15 cellular contexts compared by ENCODE assay signal in the genomic region with DNA sequence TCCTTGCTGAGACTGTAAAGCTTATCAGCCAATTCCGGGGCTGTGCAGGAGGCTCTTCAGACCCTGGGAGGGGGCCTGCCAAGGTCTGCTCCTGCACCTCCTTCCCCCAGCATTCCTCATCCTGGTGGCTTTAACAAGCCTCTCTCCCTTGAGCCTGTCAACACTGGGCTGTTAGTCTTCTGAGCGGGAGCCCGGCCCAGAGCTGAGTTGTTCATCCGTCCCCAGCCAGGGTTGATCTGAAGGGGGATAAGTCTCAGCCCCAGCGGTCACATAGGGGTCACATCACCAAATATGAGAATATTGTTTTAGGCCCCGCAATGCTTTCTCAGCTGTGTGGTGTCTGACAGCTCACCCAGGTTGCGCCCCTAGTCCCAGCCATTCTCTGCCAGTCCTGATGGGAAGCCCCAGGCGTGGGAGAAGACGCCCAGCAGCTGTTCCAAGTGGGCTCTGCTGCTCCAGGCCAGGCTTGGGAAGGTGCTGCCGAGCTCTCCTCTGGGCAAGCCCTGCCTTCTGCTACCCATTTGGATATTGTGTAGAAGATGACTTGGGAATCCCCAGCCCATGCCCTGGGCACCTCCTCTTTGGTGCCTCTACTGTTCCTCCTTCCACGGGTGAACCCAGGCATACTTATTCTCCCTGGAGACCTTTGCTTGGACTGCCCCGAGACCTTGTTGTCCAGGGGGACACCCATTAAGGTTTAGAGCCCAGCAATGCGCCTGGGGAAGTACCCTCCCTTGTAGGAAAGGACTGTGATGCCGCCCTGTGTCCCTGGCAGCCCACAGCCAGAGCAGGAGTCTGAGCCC. TPM values are rescaled to one million over a fixed set of nuclear protein-coding genes. Genes with fewer than 3 reads are reported as not detected.
DNase-seq lines count a peak whose midpoint lies in the region; ATAC-seq, FAIRE-seq and TF ChIP-seq lines count a peak whose summit lies in the region.
"Had no signal": no experiment of that assay in that cellular context is flagged by ENCODE, and none has a peak within 500 bp of the region (broad histone marks: within the 10 kb centered on the region; RNA-seq: fewer than 3 reads in every experiment).

No MANE protein-coding gene starts in this region.

- H2AFZ ChIP-seq in K562 (ENCODE audit: low read depth, low read length), result no peak overlapping the region

- POLR2A ChIA-PET in K562 (lab: Yijun Ruan, JAX), result interaction anchor here (1.0 to 1.5 kb wide), 2 partner anchors 9 to 24 kb away, joined by 4 read pairs; a partner anchor contains a TSS
- POLR2A ChIA-PET in CD4-positive, alpha-beta T cell (lab: Charles Lee), result no interaction called here

- no peaks in the 10 kb centered on the region for H3K27me3 Mint-ChIP-seq in CD4-positive, alpha-beta T cell
- H3K27me3 Mint-ChIP-seq: activated CD4-positive, alpha-beta T cell treated with anti-CD3 and anti-CD28 coated beads, Interleukin-2, amount 10 ng/mL, durations not matched to agents 24 days and 14 days; activated naive CD8-positive, alpha-beta T cell treated with anti-CD3 and anti-CD28 coated beads, Interleukin-2, amount 10 ng/mL, durations not matched to agents 7 days and 5 days; naive thymus-derived CD4-positive, alpha-beta T cell had no signal

- H3K79me2 ChIP-seq in K562 (ENCODE audit: control insufficient read depth, insufficient read depth, low read length), result no peaks in the 10 kb centered on the region

- no peaks in the 10 kb centered on the region for H3K9me1 ChIP-seq in K562 (ENCODE audit: control insufficient read depth, insufficient read depth, low read length)

- H3K4me3 ChIP-seq in BLaER1 (no peak overlapping the region), K562 (no peak overlapping the region), right cardiac atrium (ENCODE audit: low read length) (no peak overlapping the region), sigmoid colon (no peak overlapping the region)

- no peak for TF ChIP-seq CTCF in K562 (IDR thresholded peaks at IDR 0.05 in 2 of 3, conservative IDR thresholded peaks at IDR 0.05 in 1 of 3; ENCODE audit: insufficient read depth in 2 of 3, low read depth in 1 of 3, low read length in 3 of 3)
- no peak for TF ChIP-seq CTCF in sigmoid colon (IDR thresholded peaks at IDR 0.05)
- TF ChIP-seq CTCF in CD4-positive, alpha-beta T cell (IDR thresholded peaks at IDR 0.05), result no peak

- CTCF ChIA-PET in K562 (lab: Yijun Ruan, JAX; ENCODE audit: low intra/inter-chr PET ratio), result no interaction called here
- CTCF ChIA-PET in CD4-positive, alpha-beta T cell (lab: Charles Lee), result interaction anchor here (0.8 kb wide), 1 partner anchor 24 kb away, joined by 4 read pairs; a partner anchor contains a TSS

- no peaks in the 10 kb centered on the region for H3K27me3 ChIP-seq in BLaER1
- H3K27me3 ChIP-seq in K562 (ENCODE audit: control insufficient read depth in 2 of 2, insufficient read depth in 2 of 2, low read length in 2 of 2), result no peaks in the 10 kb centered on the region
- no peaks in the 10 kb centered on the region for H3K27me3 ChIP-seq in right cardiac atrium (ENCODE audit: control insufficient read depth, insufficient read depth)
- no peaks in the 10 kb centered on the region for H3K27me3 ChIP-seq in sigmoid colon
- H3K27me3 ChIP-seq in CD4-positive, alpha-beta T cell (ENCODE audit: control insufficient read depth, insufficient read depth, low read length), result no peaks in the 10 kb centered on the region

- peaks cover 43% of the 10 kb centered on the region for H3K36me3 Mint-ChIP-seq in CD4-positive, alpha-beta T cell (ENCODE audit: low read depth)

- H3K27ac ChIP-seq in BLaER1 (peak overlapping the region; percentile 15; the same call in 1 of the 2 replicates), K562 (ENCODE audit: extremely low read depth, low read depth, low read length) (no peak overlapping the region), right cardiac atrium (ENCODE audit: low read length) (peak overlapping the region; percentile 94), sigmoid colon (peak overlapping the region; percentile 25 to 77 (median 74))
- no peak overlapping the region for H3K27ac ChIP-seq in CD4-positive, alpha-beta T cell (ENCODE audit: low read depth, low read length)

- TF ChIP-seq EP300 in K562 (IDR thresholded peaks at IDR 0.05; ENCODE audit: low read length), result no peak
- TF ChIP-seq EP300 in sigmoid colon (IDR thresholded peaks at IDR 0.05), result no peak

- no peaks in the 10 kb centered on the region for H3K9me3 Mint-ChIP-seq in CD4-positive, alpha-beta T cell
- H3K9me3 Mint-ChIP-seq: activated CD4-positive, alpha-beta T cell treated with anti-CD3 and anti-CD28 coated beads, Interleukin-2, amount 10 ng/mL, durations not matched to agents 24 days and 14 days; activated naive CD8-positive, alpha-beta T cell treated with anti-CD3 and anti-CD28 coated beads, Interleukin-2, amount 10 ng/mL, durations not matched to agents 7 days and 5 days had no signal

- no TSS peak for BruUV-seq in K562 (replicated peaks; lab: Mats Ljungman, UMichigan)

- H3K9ac ChIP-seq in BLaER1 (peak overlapping the region; percentile 30; the same call in 1 of the 2 replicates), K562 (ENCODE audit: insufficient read depth in 1 of 2, low read depth in 2 of 2, low read length in 2 of 2) (peak overlapping the region in 1 of 2 experiments; percentile 78; a peak in 2 of 4 replicates)

- H3K9me3 ChIP-seq in BLaER1 (peaks cover 14% of the 10 kb centered on the region; the same call in 1 of the 2 replicates), K562 (replicated peaks; ENCODE audit: control insufficient read depth, insufficient read depth, low read depth, low read length) (no peaks in the 10 kb centered on the region), right cardiac atrium (ENCODE audit: control insufficient read depth, low read length) (no peaks in the 10 kb centered on the region), sigmoid colon (no peaks in the 10 kb centered on the region)
- H3K9me3 ChIP-seq in CD4-positive, alpha-beta T cell (ENCODE audit: control insufficient read depth, low read length), result no peaks in the 10 kb centered on the region

- peaks cover 10% of the 10 kb centered on the region for H3K4me1 Mint-ChIP-seq in CD4-positive, alpha-beta T cell (ENCODE audit: low read depth)

- no peak overlapping the region for H3K27ac Mint-ChIP-seq in CD4-positive, alpha-beta T cell
- H3K27ac Mint-ChIP-seq: activated CD4-positive, alpha-beta T cell treated with anti-CD3 and anti-CD28 coated beads, Interleukin-2, amount 10 ng/mL, durations not matched to agents 24 days and 14 days; activated naive CD8-positive, alpha-beta T cell treated with anti-CD3 and anti-CD28 coated beads, Interleukin-2, amount 10 ng/mL, durations not matched to agents 7 days and 5 days had no signal

- peak; percentile 45; the same call in 2 of the 3 replicates for ATAC-seq in K562
- ATAC-seq in right cardiac atrium, result peak; percentile 56
- ATAC-seq in CD4-positive, alpha-beta T cell (ENCODE audit: poor library complexity), result no peak
- ATAC-seq: naive thymus-derived CD4-positive, alpha-beta T cell; SK-N-SH treated with all-trans-retinoic acid at 6 μM for 48 hours had no signal

- TF ChIP-seq RAD21 in K562 (CRISPR knock-in tag; conservative IDR thresholded peaks at IDR 0.05 in 1 of 2, IDR thresholded peaks at IDR 0.05 in 1 of 2), result no peak

- H3K4me1 ChIP-seq in BLaER1 (peaks cover 72% of the 10 kb centered on the region), K562 (replicated peaks in 1 of 2; ENCODE audit: control insufficient read depth in 2 of 2, insufficient read depth in 2 of 2, low read length in 2 of 2) (peaks cover 2 to 26% of the 10 kb centered on the region in 2 experiments; a peak in 3 of 5 replicates), right cardiac atrium (ENCODE audit: control insufficient read depth, insufficient read depth, low read length) (peaks cover 45% of the 10 kb centered on the region), sigmoid colon (peaks cover 0 to 76% (median 67%) of the 10 kb centered on the region in 4 donors)

- TF ChIP-seq POLR2A in K562 (conservative IDR thresholded peaks at IDR 0.05) (no peak), sigmoid colon (IDR thresholded peaks at IDR 0.05) (no peak)

- H3K4me3 Mint-ChIP-seq in CD4-positive, alpha-beta T cell, result no peak overlapping the region
- H3K4me3 Mint-ChIP-seq: activated CD4-positive, alpha-beta T cell treated with anti-CD3 and anti-CD28 coated beads, Interleukin-2, amount 10 ng/mL, durations not matched to agents 24 days and 14 days; activated naive CD8-positive, alpha-beta T cell treated with anti-CD3 and anti-CD28 coated beads, Interleukin-2, amount 10 ng/mL, durations not matched to agents 7 days and 5 days; naive thymus-derived CD4-positive, alpha-beta T cell had no signal

- DNase-seq in K562 (ENCODE audit: extremely low read depth in 1 of 4, low spot score in 3 of 4) (no peak), right cardiac atrium (peak; percentile 60 to 89 (median 85)), sigmoid colon (peak; percentile 64), Kasumi-1 (lab: John Stamatoyannopoulos, UW) (no peak), NCI-H510A (lab: John Stamatoyannopoulos, UW) (no peak), DMS 273 treated with DMSO at 0.1 percent for 48 hours (lab: John Stamatoyannopoulos, UW) (no peak)
- no peak for DNase-seq in CD4-positive, alpha-beta T cell
- DNase-seq: activated CD4-positive, alpha-beta T cell treated with anti-CD3 and anti-CD28 coated beads, Interleukin-2, amount 10 ng/mL, durations not matched to agents 24 days and 14 days; activated naive CD8-positive, alpha-beta T cell treated with anti-CD3 and anti-CD28 coated beads, Interleukin-2, amount 10 ng/mL, durations not matched to agents 7 days and 5 days; effector CD8-positive, alpha-beta T cell; naive thymus-derived CD4-positive, alpha-beta T cell; NCI-H1105; NCI-H748 treated with DMSO at 0.1 percent for 48 hours had no signal

- in situ Hi-C loops in K562 (cut with MboI), result loop anchor here (25.0 kb wide), 1 partner anchor 784 kb away; a partner anchor contains a TSS

- no peaks in the 10 kb centered on the region for H4K20me1 ChIP-seq in BLaER1
- no peaks in the 10 kb centered on the region for H4K20me1 ChIP-seq in K562 (replicated peaks; ENCODE audit: control insufficient read depth, insufficient read depth, low read length)

- H3K4me2 ChIP-seq in BLaER1 (peak overlapping the region; percentile 68), K562 (ENCODE audit: insufficient read depth, low read length) (no peak overlapping the region)

- H3K36me3 ChIP-seq in BLaER1 (peaks cover 54% of the 10 kb centered on the region), K562 (ENCODE audit: control insufficient read depth, insufficient read depth, low read length) (peaks cover 4% of the 10 kb centered on the region; the same call in 1 of the 3 replicates), sigmoid colon (peaks cover 0 to 28% (median 10%) of the 10 kb centered on the region in 4 donors)

- intact Hi-C loops in K562 (cut with micrococcal nuclease), result no loop called here
- intact Hi-C loops in right cardiac atrium (cut with DNase I), result no loop called here
- intact Hi-C loops in sigmoid colon (cut with DNase I), result no loop called here
- intact Hi-C loops in CD4-positive, alpha-beta T cell (cut with DNase I, micrococcal nuclease), result no loop called here

- WGBS in K562 (ENCODE audit: insufficient coverage, low coverage, missing lambda C conversion rate), result 58% methylated on average over 12 of the region's 14 CpGs
- WGBS in right cardiac atrium, result 46% methylated on average over 14 of the region's 14 CpGs
- WGBS in sigmoid colon, 2 donors, result 68 to 76% methylated on average over 14 of the region's 14 CpGs

- FAIRE-seq in K562 (lab: Jason Lieb, UNC), result no peak

RNA-seq across cellular contexts. Expression of a gene that starts 23.5 kb away (rescaled TPM):
- 16.6 and 38.8 TPM in 2 replicates for total RNA-seq in K562 (2011; cell fraction: chromatin; rRNA removed; ENCODE audit: low replicate concordance)
- 21.6 and 25.2 TPM in 2 replicates for total RNA-seq in K562 (2011; cell fraction: nucleolus; rRNA removed)
- total RNA-seq in K562 (2011; cell fraction: nucleoplasm; rRNA removed), result 17.2 and 24.7 TPM in 2 replicates
- total RNA-seq in K562 (2014; rRNA removed) (13.4 and 14.1 TPM in 2 replicates), K562 (2014; rRNA removed; fragmentation: Illumina TruSeq; extraction: Trizol) (7.3 and 7.5 TPM in 2 replicates), K562 (2015; rRNA removed; fragmentation: Illumina TruSeq; extraction: Trizol) (8.9 and 9.7 TPM in 2 replicates), K562 (2021) (26.0 and 27.2 TPM in 2 replicates), right cardiac atrium (100 to 1,000 TPM; 104 to 120 (median 109) TPM), sigmoid colon (10 to 100 TPM; 58.9 to 88.6 (median 67.1) TPM)
- polyA plus RNA-seq in K562 (2011; rRNA removed) (9.1 and 11.2 TPM in 2 replicates), K562 (2014; fragmentation: Illumina TruSeq; extraction: Trizol) (11.3 and 21.4 TPM in 2 replicates), K562 (2014; fragmentation: Nextera tagmentation; extraction: Ambion mirVana) (1 to 10 TPM; 1.7 to 3.2 TPM), K562 (2014; rRNA removed) (12.6 and 20.4 TPM in 2 replicates), right cardiac atrium (71.4 TPM), sigmoid colon (10 to 100 TPM; 25.0 to 53.0 (median 46.8) TPM)
- 6.0 and 15.5 TPM in 2 replicates for polyA plus RNA-seq in K562 (2011; cell fraction: cytosol; rRNA removed)
- 13.8 and 26.7 TPM in 2 replicates for polyA plus RNA-seq in K562 (2011; cell fraction: nucleus; rRNA removed)
- polyA plus RNA-seq in K562 (2012), result 23.8 and 28.1 TPM in 2 replicates
- polyA minus RNA-seq in K562 (2011; rRNA and poly(A)+ RNA removed), result 5.7 and 5.9 TPM in 2 replicates
- polyA minus RNA-seq in K562 (2011; cell fraction: cytosol; rRNA and poly(A)+ RNA removed), result 9.7 and 9.8 TPM in 2 replicates
- polyA minus RNA-seq in K562 (2011; cell fraction: nucleus; rRNA and poly(A)+ RNA removed), result 9.2 and 11.4 TPM in 2 replicates
- total RNA-seq in CD4-positive, alpha-beta T cell, result 10 to 100 TPM; 80.9 to 81.6 TPM

Comparison
In these comparisons a context has a peak if more than half of its experiments do, and no peak if none do; other contexts are left out.
1. H3K27ac ChIP-seq: peak in BLaER1 (single experiment), right cardiac atrium (single experiment) and sigmoid colon (4 of 4); none in K562 (single experiment) and CD4-positive, alpha-beta T cell (single experiment).
2. DNase-seq: peak in right cardiac atrium (3 of 3) and sigmoid colon (single experiment); none in K562 (0 of 4), CD4-positive, alpha-beta T cell (0 of 10), Kasumi-1 (0 of 2), NCI-H510A (single experiment) and DMS 273 treated with DMSO at 0.1 percent for 48 hours (single experiment).